In genomic region chr20:4083103-4083864, GRCh38 we compare ENCODE assay signal across 9 cellular contexts.
DNase-seq lines count a peak whose midpoint lies in the region; ATAC-seq and TF ChIP-seq lines count a peak whose summit lies in the region.
"Had no signal": no experiment of that assay in that cellular context is flagged by ENCODE, and none has a peak within 500 bp of the region (broad histone marks: within the 10 kb centered on the region; RNA-seq: fewer than 3 reads in every experiment).

No MANE protein-coding gene starts in this region.

- peaks cover 8% of the 10 kb centered on the region for H3K36me3 Mint-ChIP-seq in T-helper 2 cell treated with Interferon-gamma antibody and Interleukin-4, amounts not matched to agents 5 μg/mL and 100 μg/mL, for 36 hours (ENCODE audit: low read depth)
- H3K36me3 Mint-ChIP-seq in WTC11: no peaks in the 10 kb centered on the region
- H3K36me3 Mint-ChIP-seq in stimulated activated effector memory CD8-positive, alpha-beta T cell treated with anti-CD3 and anti-CD28 coated beads, Interleukin-12 subunit alpha, Interleukin-12 subunit beta, amount 100 ng/mL, for 72 hours: peaks cover 10% of the 10 kb centered on the region
- H3K36me3 Mint-ChIP-seq in progenitor cell of endocrine pancreas (ENCODE audit: insufficient read depth): no peaks in the 10 kb centered on the region

- H3K9me3 Mint-ChIP-seq in T-helper 2 cell treated with Interferon-gamma antibody and Interleukin-4, amounts not matched to agents 5 μg/mL and 100 μg/mL, for 36 hours: peaks cover 9% of the 10 kb centered on the region
- H3K9me3 Mint-ChIP-seq in WTC11 (no peaks in the 10 kb centered on the region), progenitor cell of endocrine pancreas (ENCODE audit: low read depth) (peaks cover 4% of the 10 kb centered on the region)
- H3K9me3 Mint-ChIP-seq in stimulated activated effector memory CD8-positive, alpha-beta T cell treated with anti-CD3 and anti-CD28 coated beads, Interleukin-12 subunit alpha, Interleukin-12 subunit beta, amount 100 ng/mL, for 72 hours: no peaks in the 10 kb centered on the region

- TF ChIP-seq CTCF in WTC11 (IDR thresholded peaks at IDR 0.05) (no peak), heart right ventricle (IDR thresholded peaks at IDR 0.05) (no peak), progenitor cell of endocrine pancreas (IDR thresholded peaks at IDR 0.05; ENCODE audit: unreplicated experiment) (no peak)

- 25 to 26% methylated on average over 6 to 7 of the region's 10 CpGs for WGBS in heart right ventricle, 2 donors

- ATAC-seq in WTC11 (peak; percentile 3; the same call in 1 of the 2 replicates), heart right ventricle (peak in 6 of 8 donors; percentile 3 to 42 (median 20)), HG03097 (IDR thresholded peaks at IDR 0.05; ENCODE audit: low FRiP score, unreplicated experiment) (no peak), GM19397 (IDR thresholded peaks at IDR 0.05; ENCODE audit: unreplicated experiment) (no peak)
- ATAC-seq in stimulated activated effector memory CD8-positive, alpha-beta T cell treated with anti-CD3 and anti-CD28 coated beads, Interleukin-12 subunit alpha, Interleukin-12 subunit beta, amount 100 ng/mL, for 72 hours: no peak
- ATAC-seq: A549 had no signal

- no peak for DNase-seq in T-helper 2 cell treated with Interferon-gamma antibody and Interleukin-4, amounts not matched to agents 5 μg/mL and 100 μg/mL, for 36 hours (ENCODE audit: low spot score)
- no peak for DNase-seq in T-helper 2 cell
- DNase-seq in WTC11 (ENCODE audit: low spot score): no peak
- peak in 1 of 2 donors; percentile 30 for DNase-seq in heart right ventricle
- no peak for DNase-seq in stimulated activated effector memory CD8-positive, alpha-beta T cell treated with anti-CD3 and anti-CD28 coated beads, Interleukin-12 subunit alpha, Interleukin-12 subunit beta, amount 100 ng/mL, for 72 hours (ENCODE audit: low spot score in 2 of 2)
- no peak for DNase-seq in progenitor cell of endocrine pancreas (ENCODE audit: low spot score, unreplicated experiment)

- intact Hi-C loops in heart right ventricle (cut with DNase I): loop anchor here in 5 of 10 donors (10.0 kb wide), 3 partner anchors 188 to 408 kb away; partner anchors contain the start of genes CENPB (in 1 of the 5) and SPEF1 (in 1 of the 5)

- peaks cover 49% of the 10 kb centered on the region for H3K4me1 Mint-ChIP-seq in T-helper 2 cell treated with Interferon-gamma antibody and Interleukin-4, amounts not matched to agents 5 μg/mL and 100 μg/mL, for 36 hours (ENCODE audit: low read depth)
- H3K4me1 Mint-ChIP-seq in WTC11 (peaks cover 25% of the 10 kb centered on the region), progenitor cell of endocrine pancreas (ENCODE audit: low read depth) (peaks cover 8% of the 10 kb centered on the region)
- peaks cover 38% of the 10 kb centered on the region for H3K4me1 Mint-ChIP-seq in stimulated activated effector memory CD8-positive, alpha-beta T cell treated with anti-CD3 and anti-CD28 coated beads, Interleukin-12 subunit alpha, Interleukin-12 subunit beta, amount 100 ng/mL, for 72 hours

- H3K9me3 ChIP-seq in heart right ventricle: peaks cover 0 to 16% (median 0%) of the 10 kb centered on the region in 11 donors
- H3K9me3 ChIP-seq: A549 had no signal

- H3K4me3 ChIP-seq in heart right ventricle: no peak overlapping the region
- H3K4me3 ChIP-seq: A549 had no signal

- H3K27ac Mint-ChIP-seq in T-helper 2 cell treated with Interferon-gamma antibody and Interleukin-4, amounts not matched to agents 5 μg/mL and 100 μg/mL, for 36 hours: peak overlapping the region; percentile 80
- no peak overlapping the region for H3K27ac Mint-ChIP-seq in WTC11
- peak overlapping the region; percentile 64 for H3K27ac Mint-ChIP-seq in stimulated activated effector memory CD8-positive, alpha-beta T cell treated with anti-CD3 and anti-CD28 coated beads, Interleukin-12 subunit alpha, Interleukin-12 subunit beta, amount 100 ng/mL, for 72 hours
- no peak overlapping the region for H3K27ac Mint-ChIP-seq in progenitor cell of endocrine pancreas

- POLR2A ChIA-PET in WTC11 (lab: Charles Lee): no interaction called here

- peaks cover 0 to 53% (median 8%) of the 10 kb centered on the region in 9 donors for H3K4me1 ChIP-seq in heart right ventricle

- H3K27me3 ChIP-seq in heart right ventricle: peaks cover 0 to 6% (median 0%) of the 10 kb centered on the region in 7 donors

- H3K27me3 Mint-ChIP-seq in T-helper 2 cell treated with Interferon-gamma antibody and Interleukin-4, amounts not matched to agents 5 μg/mL and 100 μg/mL, for 36 hours (ENCODE audit: low read depth): no peaks in the 10 kb centered on the region
- H3K27me3 Mint-ChIP-seq in WTC11 (ENCODE audit: low read depth) (peaks cover 19% of the 10 kb centered on the region), progenitor cell of endocrine pancreas (peaks cover 19% of the 10 kb centered on the region)

- CTCF ChIA-PET in WTC11 (lab: Charles Lee): interaction anchor here (0.5 to 4.5 kb wide), 8 partner anchors 9 to 992 kb away, joined by 3 to 55 read pairs (median 4); no protein-coding TSS in a partner anchor

- no peaks in the 10 kb centered on the region for H3K36me3 ChIP-seq in heart right ventricle

- H3K27ac ChIP-seq in heart right ventricle: peak overlapping the region in 5 of 10 donors; percentile 8 to 88 (median 41)

- H3K4me3 Mint-ChIP-seq in T-helper 2 cell treated with Interferon-gamma antibody and Interleukin-4, amounts not matched to agents 5 μg/mL and 100 μg/mL, for 36 hours: peak overlapping the region; percentile 50
- H3K4me3 Mint-ChIP-seq in WTC11: no peak overlapping the region
- peak overlapping the region; percentile 60 for H3K4me3 Mint-ChIP-seq in stimulated activated effector memory CD8-positive, alpha-beta T cell treated with anti-CD3 and anti-CD28 coated beads, Interleukin-12 subunit alpha, Interleukin-12 subunit beta, amount 100 ng/mL, for 72 hours
- no peak overlapping the region for H3K4me3 Mint-ChIP-seq in progenitor cell of endocrine pancreas (ENCODE audit: low read depth)

TF ChIP-seq in WTC11, 78 proteins besides CTCF, POLR2A, EP300 and RAD21 (continues in another document):
- TF ChIP-seq ZMAT4 (CRISPR knock-in tag; IDR thresholded peaks at IDR 0.05): no peak
- no peak for TF ChIP-seq AR (CRISPR knock-in tag; IDR thresholded peaks at IDR 0.05)
- TF ChIP-seq FOXJ3 (CRISPR knock-in tag; IDR thresholded peaks at IDR 0.05; ENCODE audit: borderline replicate concordance): no peak
- no peak for TF ChIP-seq ZNF425 (CRISPR knock-in tag; conservative IDR thresholded peaks at IDR 0.05)
- no peak for TF ChIP-seq GABPB1 (CRISPR knock-in tag; IDR thresholded peaks at IDR 0.05)
- TF ChIP-seq ATF1 (CRISPR knock-in tag; IDR thresholded peaks at IDR 0.05): no peak
- no peak for TF ChIP-seq SOX15 (CRISPR knock-in tag; IDR thresholded peaks at IDR 0.05)
- TF ChIP-seq ZBTB21 (CRISPR knock-in tag; IDR thresholded peaks at IDR 0.05; ENCODE audit: borderline replicate concordance): no peak
- TF ChIP-seq ERG (CRISPR knock-in tag; IDR thresholded peaks at IDR 0.05): no peak

Comparison
In these comparisons a context has a peak if more than half of its experiments do, and no peak if none do; other contexts are left out.
1. H3K27ac Mint-ChIP-seq: peak in T-helper 2 cell treated with Interferon-gamma antibody and Interleukin-4, amounts not matched to agents 5 μg/mL and 100 μg/mL, for 36 hours (single experiment) and stimulated activated effector memory CD8-positive, alpha-beta T cell treated with anti-CD3 and anti-CD28 coated beads, Interleukin-12 subunit alpha, Interleukin-12 subunit beta, amount 100 ng/mL, for 72 hours (single experiment); none in WTC11 (single experiment) and progenitor cell of endocrine pancreas (single experiment).
2. H3K4me3 Mint-ChIP-seq: peak in T-helper 2 cell treated with Interferon-gamma antibody and Interleukin-4, amounts not matched to agents 5 μg/mL and 100 μg/mL, for 36 hours (single experiment) and stimulated activated effector memory CD8-positive, alpha-beta T cell treated with anti-CD3 and anti-CD28 coated beads, Interleukin-12 subunit alpha, Interleukin-12 subunit beta, amount 100 ng/mL, for 72 hours (single experiment); none in WTC11 (single experiment) and progenitor cell of endocrine pancreas (single experiment).
3. ATAC-seq: peak in WTC11 (single experiment) and heart right ventricle (6 of 8); none in stimulated activated effector memory CD8-positive, alpha-beta T cell treated with anti-CD3 and anti-CD28 coated beads, Interleukin-12 subunit alpha, Interleukin-12 subunit beta, amount 100 ng/mL, for 72 hours (single experiment), HG03097 (single experiment) and GM19397 (single experiment).